In the genomic region with DNA sequence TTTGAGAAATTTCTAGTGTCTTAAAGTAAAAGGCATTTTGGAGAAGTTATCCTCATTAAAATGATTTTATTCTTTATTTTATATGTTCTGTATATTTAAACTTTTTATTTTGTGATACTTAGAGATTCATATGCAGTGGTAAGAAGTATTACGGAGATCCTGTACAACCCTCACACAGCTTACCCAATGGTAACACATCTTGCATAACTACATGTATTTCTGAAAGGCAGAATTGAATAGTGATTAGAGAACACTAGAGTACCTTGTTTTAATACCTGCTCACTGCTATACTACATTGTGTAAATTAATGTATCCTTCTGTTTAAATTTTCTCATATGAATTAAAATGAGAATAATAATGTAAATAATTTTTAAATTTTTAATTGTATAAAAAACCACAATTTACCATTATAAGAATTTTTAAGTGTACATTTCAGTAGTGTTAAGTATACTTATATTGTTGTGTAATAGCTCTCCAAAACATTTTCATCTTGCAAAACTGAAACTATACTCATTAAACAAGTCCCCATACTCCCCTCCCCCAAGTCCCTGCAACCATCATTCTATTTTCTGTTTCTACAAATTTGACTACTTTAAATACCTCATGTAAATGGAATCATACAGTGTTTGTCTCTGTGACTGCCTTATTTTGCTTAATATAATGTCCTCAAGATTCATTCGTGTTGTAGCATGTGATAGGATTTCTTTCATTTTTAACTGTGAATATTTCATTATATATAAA, we compare ENCODE assay signal across 21 cellular contexts.
"Had no signal": no experiment of that assay in that cellular context is flagged by ENCODE, and none has a peak within 500 bp of the region (broad histone marks: within the 10 kb centered on the region; RNA-seq: fewer than 3 reads in every experiment).

No MANE protein-coding gene starts in this region.

- DNase-seq: activated CD4-positive, alpha-beta T cell treated with anti-CD3 and anti-CD28 coated beads for 36 hours; activated CD4-positive, alpha-beta T cell treated with anti-CD3 and anti-CD28 coated beads, Interleukin-2, amount 50 U/mL, for 48 hours; activated naive CD4-positive, alpha-beta T cell treated with Interleukin-2 at 50 U/mL for 16 hours; activated naive CD8-positive, alpha-beta T cell treated with anti-CD3 and anti-CD28 coated beads for 36 hours; activated T-cell treated with anti-CD3 and anti-CD28 coated beads, Interleukin-2, amount 50 U/mL, for 48 hours; central memory CD4-positive, alpha-beta T cell; dorsolateral prefrontal cortex; head of caudate nucleus; hypothalamus; ovary; psoas muscle; stimulated activated CD4-positive, alpha-beta T cell treated with anti-CD3 and anti-CD28 coated beads, Interleukin-12 subunit alpha, Interleukin-12 subunit beta, amount 100 ng/mL, for 4 hours; stimulated activated CD4-positive, alpha-beta T cell treated with anti-CD3 and anti-CD28 coated beads, Interleukin-4, amount 100 ng/mL, for 4 hours; stimulated activated naive CD8-positive, alpha-beta T cell treated with anti-CD3 and anti-CD28 coated beads, Interleukin-15, Interleukin-2, amounts not matched to agents 100 U/mL and 50 U/mL, for 24 hours; T-helper 9 cell; upper lobe of left lung had no signal

- H3K27me3 ChIP-seq: dorsolateral prefrontal cortex, gastroesophageal sphincter, ovary, right atrium auricular region, upper lobe of left lung had no signal

- H3K4me1 ChIP-seq: gastroesophageal sphincter, psoas muscle, right atrium auricular region had no signal

- H3K36me3 ChIP-seq: gastroesophageal sphincter, ovary, right atrium auricular region, upper lobe of left lung had no signal

- ATAC-seq: activated CD4-positive, alpha-beta T cell treated with anti-CD3 and anti-CD28 coated beads for 36 hours; gastroesophageal sphincter; natural killer cell treated with Interleukin-12 subunit alpha and Interleukin-12 subunit beta and Interleukin-15 and Interleukin-18, amount 100 ng/mL, for 72 hours; psoas muscle; stimulated activated naive CD8-positive, alpha-beta T cell treated with anti-CD3 and anti-CD28 coated beads, Interleukin-15, Interleukin-2, amounts not matched to agents 100 U/mL and 50 U/mL, for 24 hours; WTC11 had no signal

- H3K27ac ChIP-seq: dorsolateral prefrontal cortex, epithelial cell of prostate, gastroesophageal sphincter, ovary, psoas muscle, right atrium auricular region, upper lobe of left lung had no signal

- H3K9me3 ChIP-seq: gastroesophageal sphincter, ovary, psoas muscle, right atrium auricular region, upper lobe of left lung had no signal

- H3K4me3 ChIP-seq: dorsolateral prefrontal cortex, gastroesophageal sphincter, ovary, psoas muscle, right atrium auricular region, upper lobe of left lung had no signal
